ENCODE assay signal across 27 cellular contexts in the genomic region with DNA sequence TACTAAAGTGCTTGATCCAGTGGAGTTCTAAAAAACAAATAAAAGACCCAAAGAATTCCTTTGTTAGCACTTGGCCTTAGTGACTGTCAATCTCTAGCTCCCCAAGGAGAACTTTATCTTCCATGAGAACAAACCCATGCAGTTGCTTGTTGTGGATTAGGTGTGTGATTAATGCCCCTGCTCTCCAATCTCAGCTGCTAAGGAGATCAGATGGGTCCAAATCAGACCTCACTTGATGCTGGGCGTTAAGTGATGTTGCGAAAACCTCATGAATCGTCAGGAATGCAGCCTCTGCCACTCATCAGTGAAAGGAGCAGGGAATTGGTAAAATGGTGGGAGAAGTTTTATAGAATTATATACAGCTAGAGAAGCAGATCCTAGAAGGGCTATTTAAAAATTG.
"Had no signal": no experiment of that assay in that cellular context is flagged by ENCODE, and none has a peak within 500 bp of the region (broad histone marks: within the 10 kb centered on the region; RNA-seq: fewer than 3 reads in every experiment).

No MANE protein-coding gene starts in this region.

- ATAC-seq: activated T-cell treated with anti-CD3 and anti-CD28 coated beads, Interleukin-2, amount 50 U/mL, for 4 hours; gastroesophageal sphincter; left colon; psoas muscle; stimulated activated naive CD8-positive, alpha-beta T cell treated with anti-CD3 and anti-CD28 coated beads, Interleukin-15, Interleukin-2, amounts not matched to agents 100 U/mL and 50 U/mL, for 24 hours; upper lobe of right lung had no signal

- H3K4me3 Mint-ChIP-seq: activated naive CD8-positive, alpha-beta T cell; activated T-cell treated with anti-CD3 and anti-CD28 coated beads, Interleukin-2, amount 50 U/mL, for 4 hours; memory B cell; T-helper 1 cell treated with Interleukin-12 subunit alpha and Interleukin-12 subunit beta and Interleukin-4 antibody, amounts not matched to agents 30 μg/mL and 1 μg/mL, for 36 hours had no signal

- H3K4me1 Mint-ChIP-seq: memory B cell had no signal

- H3K4me1 ChIP-seq: adrenal gland, esophagus squamous epithelium, gastroesophageal sphincter, psoas muscle, right atrium auricular region, upper lobe of right lung had no signal

- H3K27ac ChIP-seq: adrenal gland, esophagus squamous epithelium, gastroesophageal sphincter, psoas muscle, right atrium auricular region, upper lobe of right lung had no signal

- H3K9me3 ChIP-seq: adrenal gland, esophagus squamous epithelium, gastroesophageal sphincter, psoas muscle, right atrium auricular region, upper lobe of right lung had no signal

- H3K36me3 ChIP-seq: adrenal gland, esophagus squamous epithelium, gastroesophageal sphincter, right atrium auricular region, upper lobe of right lung had no signal

- FAIRE-seq: astrocyte, keratinocyte had no signal

- H3K27me3 ChIP-seq: adrenal gland, esophagus squamous epithelium, gastroesophageal sphincter, right atrium auricular region, upper lobe of right lung had no signal

- H3K4me3 ChIP-seq: adrenal gland, esophagus squamous epithelium, gastroesophageal sphincter, psoas muscle, right atrium auricular region, upper lobe of right lung had no signal

- DNase-seq: activated CD4-positive, alpha-beta T cell treated with anti-CD3 and anti-CD28 coated beads for 4 hours; activated CD4-positive, alpha-beta T cell treated with anti-CD3 and anti-CD28 coated beads, Interleukin-2, amount 50 U/mL, for 48 hours; activated CD4-positive, CD25-positive, alpha-beta regulatory T cell; activated CD8-positive, alpha-beta memory T cell treated with anti-CD3 and anti-CD28 coated beads, Interleukin-2, amount 50 U/mL, for 48 hours; activated naive CD4-positive, alpha-beta T cell; activated T-cell treated with anti-CD3 and anti-CD28 coated beads, Interleukin-2, amount 50 U/mL, for 4 hours; adrenal gland; central memory CD4-positive, alpha-beta T cell; dermis blood vessel endothelial cell; effector memory CD4-positive, alpha-beta T cell; esophagus squamous epithelium; head of caudate nucleus; hypothalamus; left colon; psoas muscle; stimulated activated CD4-positive, alpha-beta T cell treated with anti-CD3 and anti-CD28 coated beads, Interleukin-4, amount 100 ng/mL, for 4 hours; stimulated activated naive CD8-positive, alpha-beta T cell treated with anti-CD3 and anti-CD28 coated beads, Interleukin-15, Interleukin-2, amounts not matched to agents 100 U/mL and 50 U/mL, for 24 hours; T1000; upper lobe of right lung had no signal

- H3K9me3 Mint-ChIP-seq: activated T-cell treated with anti-CD3 and anti-CD28 coated beads, Interleukin-2, amount 50 U/mL, for 4 hours; activated T-helper 2 cell treated with anti-CD3 and anti-CD28 coated beads, Interferon-gamma antibody, Interleukin-2, Interleukin-4, amounts not matched to agents 10 μg/mL and 5 μg/mL and 100 μg/mL, durations not matched to agents 14 hours and 24 hours and 36 hours; memory B cell; T-helper 1 cell treated with Interleukin-12 subunit alpha and Interleukin-12 subunit beta and Interleukin-4 antibody, amounts not matched to agents 30 μg/mL and 1 μg/mL, for 36 hours had no signal

- H3K27ac Mint-ChIP-seq: activated naive CD8-positive, alpha-beta T cell; activated T-helper 2 cell treated with anti-CD3 and anti-CD28 coated beads, Interferon-gamma antibody, Interleukin-2, Interleukin-4, amounts not matched to agents 10 μg/mL and 5 μg/mL and 100 μg/mL, durations not matched to agents 14 hours and 24 hours and 36 hours; memory B cell; T-helper 1 cell treated with Interleukin-12 subunit alpha and Interleukin-12 subunit beta and Interleukin-4 antibody, amounts not matched to agents 30 μg/mL and 1 μg/mL, for 36 hours had no signal

- H3K36me3 Mint-ChIP-seq: activated naive CD8-positive, alpha-beta T cell; memory B cell had no signal
